14 cellular contexts compared by ENCODE assay signal in genomic region chr2:142914507-142915313, GRCh38. TPM values are rescaled to one million over a fixed set of nuclear protein-coding genes. Genes with fewer than 3 reads are reported as not detected.
A peak's percentile ranks its signal among the peaks of the same experiment; 100 is the strongest.
DNase-seq lines count a peak whose midpoint lies in the region; ATAC-seq and TF ChIP-seq lines count a peak whose summit lies in the region.
"Had no signal": no experiment of that assay in that cellular context is flagged by ENCODE, and none has a peak within 500 bp of the region (broad histone marks: within the 10 kb centered on the region; RNA-seq: fewer than 3 reads in every experiment).

No MANE protein-coding gene starts in this region.

- H3K36me3 Mint-ChIP-seq in CD4-positive, alpha-beta T cell (ENCODE audit: low read depth): no peaks in the 10 kb centered on the region
- H3K36me3 Mint-ChIP-seq: natural killer cell treated with Interleukin-12 subunit alpha and Interleukin-12 subunit beta and Interleukin-15 and Interleukin-18, amount 100 ng/mL, for 72 hours had no signal

- peak; percentile 99 for ATAC-seq in GM18520 (IDR thresholded peaks at IDR 0.05; ENCODE audit: unreplicated experiment)
- ATAC-seq in GM21619 (IDR thresholded peaks at IDR 0.05; ENCODE audit: unreplicated experiment): peak; percentile 100
- peak; percentile 99 for ATAC-seq in HG03196 (IDR thresholded peaks at IDR 0.05; ENCODE audit: unreplicated experiment)
- ATAC-seq in CD4-positive, alpha-beta T cell (ENCODE audit: poor library complexity): no peak
- ATAC-seq: natural killer cell treated with Interleukin-12 subunit alpha and Interleukin-12 subunit beta and Interleukin-15 and Interleukin-18, amount 100 ng/mL, for 72 hours; upper lobe of right lung had no signal

- DNase-seq in iPS DF 6.9 (ENCODE audit: low read depth, low spot score): peak; percentile 7
- DNase-seq in KBM-7: no peak
- no peak for DNase-seq in suprapubic skin (ENCODE audit: low spot score in 2 of 2)
- no peak for DNase-seq in NCI-H748 treated with DMSO at 0.1 percent for 48 hours (lab: John Stamatoyannopoulos, UW)
- DNase-seq in CD4-positive, alpha-beta T cell: no peak
- DNase-seq: activated T-cell treated with anti-CD3 and anti-CD28 coated beads, Interleukin-2, amount 50 U/mL, for 48 hours; head of caudate nucleus; NCI-H2171 treated with DMSO at 0.1 percent for 48 hours; SW 1271; upper lobe of right lung had no signal

- in situ Hi-C loops in KBM-7 (cut with MboI; ENCODE audit: low pct_unique_long_range_greater_than_20kb, low sequenced_read_pairs): no loop called here

- H3K4me1 ChIP-seq in iPS DF 6.9 (ENCODE audit: control insufficient read depth, insufficient read depth, low read length): no peaks in the 10 kb centered on the region
- peaks cover 7% of the 10 kb centered on the region for H3K4me1 ChIP-seq in suprapubic skin
- H3K4me1 ChIP-seq: upper lobe of right lung had no signal

- H3K4me3 ChIP-seq in iPS DF 6.9 (ENCODE audit: low read length) (no peak overlapping the region), suprapubic skin (no peak overlapping the region)
- H3K4me3 ChIP-seq: upper lobe of right lung had no signal

- H3K9me3 ChIP-seq in iPS DF 6.9 (ENCODE audit: control insufficient read depth, insufficient read depth, low read length): no peaks in the 10 kb centered on the region
- H3K9me3 ChIP-seq in suprapubic skin: no peaks in the 10 kb centered on the region
- H3K9me3 ChIP-seq in CD4-positive, alpha-beta T cell (ENCODE audit: control insufficient read depth, low read length): no peaks in the 10 kb centered on the region
- H3K9me3 ChIP-seq: upper lobe of right lung had no signal

- H3K27me3 ChIP-seq in iPS DF 6.9 (ENCODE audit: control insufficient read depth, insufficient read depth, low read length) (no peaks in the 10 kb centered on the region), suprapubic skin (no peaks in the 10 kb centered on the region)
- no peaks in the 10 kb centered on the region for H3K27me3 ChIP-seq in CD4-positive, alpha-beta T cell (ENCODE audit: control insufficient read depth, insufficient read depth, low read length)
- H3K27me3 ChIP-seq: upper lobe of right lung had no signal

- no peak for TF ChIP-seq EP300 in suprapubic skin (IDR thresholded peaks at IDR 0.05)

- TF ChIP-seq CTCF in suprapubic skin (IDR thresholded peaks at IDR 0.05): no peak
- no peak for TF ChIP-seq CTCF in CD4-positive, alpha-beta T cell (IDR thresholded peaks at IDR 0.05)

- H3K4me1 Mint-ChIP-seq in CD4-positive, alpha-beta T cell (ENCODE audit: low read depth): no peaks in the 10 kb centered on the region

- H3K27ac Mint-ChIP-seq in CD4-positive, alpha-beta T cell: no peak overlapping the region
- H3K27ac Mint-ChIP-seq: natural killer cell treated with Interleukin-12 subunit alpha and Interleukin-12 subunit beta and Interleukin-15 and Interleukin-18, amount 100 ng/mL, for 72 hours had no signal

- POLR2A ChIA-PET in CD4-positive, alpha-beta T cell (lab: Charles Lee): no interaction called here

- H3K9me3 Mint-ChIP-seq in CD4-positive, alpha-beta T cell: no peaks in the 10 kb centered on the region
- H3K9me3 Mint-ChIP-seq: natural killer cell treated with Interleukin-12 subunit alpha and Interleukin-12 subunit beta and Interleukin-15 and Interleukin-18, amount 100 ng/mL, for 72 hours had no signal

- no CpG with 5 or more reads among the region's 4 CpGs for WGBS in iPS DF 6.9 (ENCODE audit: insufficient coverage, insufficient read length)
- 48% methylated on average over 4 of the region's 4 CpGs for WGBS in suprapubic skin

- H3K4me3 Mint-ChIP-seq in CD4-positive, alpha-beta T cell: no peak overlapping the region
- H3K4me3 Mint-ChIP-seq: natural killer cell treated with Interleukin-12 subunit alpha and Interleukin-12 subunit beta and Interleukin-15 and Interleukin-18, amount 100 ng/mL, for 72 hours had no signal

- TF ChIP-seq POLR2A in suprapubic skin (IDR thresholded peaks at IDR 0.05): no peak

- H3K36me3 ChIP-seq in iPS DF 6.9 (ENCODE audit: control insufficient read depth, insufficient read depth, low read length) (no peaks in the 10 kb centered on the region), suprapubic skin (no peaks in the 10 kb centered on the region)
- H3K36me3 ChIP-seq: upper lobe of right lung had no signal

- H3K27me3 Mint-ChIP-seq in CD4-positive, alpha-beta T cell: no peaks in the 10 kb centered on the region

- H3K27ac ChIP-seq in iPS DF 6.9 (ENCODE audit: low read length) (no peak overlapping the region), suprapubic skin (no peak overlapping the region)
- no peak overlapping the region for H3K27ac ChIP-seq in CD4-positive, alpha-beta T cell (ENCODE audit: low read depth, low read length)
- H3K27ac ChIP-seq: upper lobe of right lung had no signal

- intact Hi-C loops in CD4-positive, alpha-beta T cell (cut with DNase I, micrococcal nuclease): no loop called here

- CTCF ChIA-PET in CD4-positive, alpha-beta T cell (lab: Charles Lee): no interaction called here

RNA-seq across cellular contexts. Expression of gene KYNU, which starts 37.2 kb away (rescaled TPM):
- 1 to 10 TPM in 3 of 4 donors, under 1 TPM in 1; 0.29 to 3.9 (median 2.0) TPM for total RNA-seq in suprapubic skin
- total RNA-seq in CD4-positive, alpha-beta T cell: under 1 TPM; 0.38 to 0.50 TPM
